In the genomic region with DNA sequence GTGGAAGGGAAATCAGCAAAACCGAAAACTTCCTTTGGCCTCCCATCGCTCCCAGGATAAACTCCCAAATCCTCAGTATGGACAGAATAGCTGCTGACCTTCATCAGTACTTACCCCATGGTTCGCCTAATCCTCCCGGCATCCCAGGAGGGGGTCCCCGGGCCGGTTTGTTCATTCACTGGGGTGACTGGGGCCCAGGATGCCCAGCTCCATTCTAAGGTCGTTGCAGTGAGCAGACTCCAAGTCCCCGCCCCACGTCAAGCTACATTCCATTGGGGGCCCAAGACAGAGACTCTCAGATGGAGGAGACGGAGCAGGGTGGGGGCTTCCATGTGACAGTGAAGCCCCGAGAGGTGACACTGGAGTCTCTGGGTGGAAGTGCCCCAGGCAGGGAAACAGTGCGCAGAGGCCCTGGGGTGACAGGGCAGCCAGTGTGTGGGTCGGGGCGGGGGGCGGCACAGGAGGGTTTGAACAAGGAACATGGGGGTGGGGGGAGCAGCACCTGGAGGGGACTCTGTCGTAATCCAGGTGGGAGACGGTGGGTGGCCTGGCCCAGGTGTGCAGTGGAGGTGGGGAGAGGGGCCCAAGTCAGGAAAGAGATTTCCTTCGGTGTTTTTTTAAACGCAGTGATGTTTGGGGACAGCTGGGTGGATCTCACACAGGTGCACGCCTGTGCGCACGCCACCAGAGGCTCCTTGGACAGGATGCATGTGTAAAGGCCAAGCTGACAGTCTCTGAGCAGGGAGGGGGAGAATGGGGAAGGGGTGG, we compare ENCODE assay signal across 24 cellular contexts. TPM values are rescaled to one million over a fixed set of nuclear protein-coding genes. Genes with fewer than 3 reads are reported as not detected.
A peak's percentile ranks its signal among the peaks of the same experiment; 100 is the strongest.
DNase-seq lines count a peak whose midpoint lies in the region; ATAC-seq, FAIRE-seq and TF ChIP-seq lines count a peak whose summit lies in the region.
"Had no signal": no experiment of that assay in that cellular context is flagged by ENCODE, and none has a peak within 500 bp of the region (broad histone marks: within the 10 kb centered on the region; RNA-seq: fewer than 3 reads in every experiment).

No MANE protein-coding gene starts in this region.

- H3K4me1 ChIP-seq in NT2/D1 (ENCODE audit: insufficient read depth, insufficient read length), result peaks cover 53% of the 10 kb centered on the region
- peaks cover 0 to 30% (median 16%) of the 10 kb centered on the region in 4 experiments; a peak in 6 of 7 replicates for H3K4me1 ChIP-seq in H1 (replicated peaks in 1 of 4; ENCODE audit: control insufficient read depth in 3 of 4, insufficient read depth in 4 of 4, low read length in 3 of 4)
- H3K4me1 ChIP-seq in osteoblast (ENCODE audit: insufficient read depth, low read length), result peaks cover 34% of the 10 kb centered on the region

- H3K79me2 ChIP-seq in H1 (ENCODE audit: control insufficient read depth in 1 of 2, insufficient read depth in 2 of 2, low read length in 2 of 2), result peaks cover 0 to 4% of the 10 kb centered on the region in 2 experiments; a peak in 1 of 4 replicates
- H3K79me2 ChIP-seq in osteoblast (ENCODE audit: insufficient read depth, low read length), result peaks cover 92% of the 10 kb centered on the region

- H2AK5ac ChIP-seq in H1 (ENCODE audit: low read depth, low read length), result no peak overlapping the region

- POLR2A ChIA-PET in H1 (lab: Charles Lee; ENCODE audit: partially characterized antibody), result interaction anchor here (1.0 to 3.8 kb wide), 2 partner anchors 10 to 143 kb away, joined by 3 to 27 read pairs; a partner anchor contains a TSS

- H3K14ac ChIP-seq in H1 (ENCODE audit: insufficient read length), result no peak overlapping the region

- H2BK5ac ChIP-seq in H1 (ENCODE audit: low read depth, low read length), result no peak overlapping the region

- no peak overlapping the region for H3K23ac ChIP-seq in H1 (ENCODE audit: insufficient read length)

- H3K27me3 Mint-ChIP-seq in T-helper 1 cell treated with Interleukin-12 subunit alpha and Interleukin-12 subunit beta and Interleukin-4 antibody, amounts not matched to agents 30 μg/mL and 1 μg/mL, for 36 hours (ENCODE audit: low read depth), result no peaks in the 10 kb centered on the region

- FAIRE-seq in H1 (lab: Jason Lieb, UNC), result no peak
- FAIRE-seq: astrocyte, HepG2 had no signal

- CTCF ChIA-PET in H1 (lab: Charles Lee; ENCODE audit: partially characterized antibody), result interaction anchor here (1.0 to 4.1 kb wide), 7 partner anchors 14 to 153 kb away, joined by 3 to 30 read pairs (median 5); no protein-coding TSS in a partner anchor

- no peak for TF ChIP-seq EP300 in H1 (IDR thresholded peaks at IDR 0.05; ENCODE audit: borderline replicate concordance in 1 of 2, low read depth in 2 of 2, low read length in 2 of 2)

- 66% methylated on average over 17 of the region's 22 CpGs; no CpG with 5 or more reads in 1 of the 2 experiments for WGBS in H1 (ENCODE audit: extremely low coverage in 1 of 2, insufficient coverage in 1 of 2, insufficient read length in 1 of 2, insufficient replicate concordance in 2 of 2, low coverage in 1 of 2, low lambda C conversion rate in 2 of 2, missing lambda C conversion rate in 1 of 2), 2 experiments

- no peak overlapping the region for H2BK12ac ChIP-seq in H1 (ENCODE audit: low read depth, low read length)

- TF ChIP-seq RAD21 in H1 (IDR thresholded peaks at IDR 0.05 in 1 of 2, conservative IDR thresholded peaks at IDR 0.05 in 1 of 2; ENCODE audit: low read depth in 2 of 2, low read length in 2 of 2), result no peak

- peak overlapping the region in 1 of 2 experiments; percentile 16; a peak in 3 of 4 replicates for H3K4me2 ChIP-seq in H1 (ENCODE audit: insufficient read depth in 1 of 2, low read depth in 2 of 2, low read length in 2 of 2)
- no peak overlapping the region for H3K4me2 ChIP-seq in osteoblast (ENCODE audit: insufficient read depth, low read length)
- H3K4me2 ChIP-seq: SK-N-SH had no signal

- H3K27ac ChIP-seq in H1 (ENCODE audit: low read depth, low read length) (no peak overlapping the region), osteoblast (ENCODE audit: low read depth, low read length) (no peak overlapping the region)
- H3K27ac ChIP-seq: 22Rv1, C4-2B had no signal

- H3K4me3 Mint-ChIP-seq in T-helper 1 cell treated with Interleukin-12 subunit alpha and Interleukin-12 subunit beta and Interleukin-4 antibody, amounts not matched to agents 30 μg/mL and 1 μg/mL, for 36 hours, result no peak overlapping the region

- H3K27me3 ChIP-seq in NT2/D1 (ENCODE audit: insufficient read depth, insufficient read length), result peaks cover 38% of the 10 kb centered on the region
- H3K27me3 ChIP-seq in H1 (replicated peaks in 1 of 4; ENCODE audit: control insufficient read depth in 3 of 4, extremely low read depth in 1 of 4, insufficient read depth in 3 of 4, low read length in 3 of 4), result peaks cover 0 to 12% (median 7%) of the 10 kb centered on the region in 4 experiments; a peak in 5 of 7 replicates
- no peaks in the 10 kb centered on the region for H3K27me3 ChIP-seq in osteoblast (ENCODE audit: insufficient read depth, low read length)
- H3K27me3 ChIP-seq: esophagus squamous epithelium had no signal

- H4K5ac ChIP-seq in H1 (ENCODE audit: insufficient read length, low read depth, low read length), result no peak overlapping the region

- H4K20me1 ChIP-seq in H1 (replicated peaks in 1 of 2; ENCODE audit: control insufficient read depth in 1 of 2, insufficient read depth in 2 of 2, low read length in 2 of 2) (peaks cover 4 to 17% of the 10 kb centered on the region in 2 experiments), osteoblast (ENCODE audit: insufficient read depth, low read length) (peaks cover 61% of the 10 kb centered on the region)

- H3K9me3 ChIP-seq in NT2/D1 (ENCODE audit: insufficient read depth, low read length), result no peaks in the 10 kb centered on the region
- H3K9me3 ChIP-seq in H1 (ENCODE audit: insufficient read depth in 2 of 2, low read depth in 1 of 2, low read length in 1 of 2), result no peaks in the 10 kb centered on the region
- H3K9me3 ChIP-seq in osteoblast (ENCODE audit: low read depth, low read length), result no peaks in the 10 kb centered on the region
- H3K9me3 ChIP-seq: esophagus squamous epithelium, SK-N-SH had no signal

- H2AFZ ChIP-seq in H1 (ENCODE audit: low read length) (no peak overlapping the region), osteoblast (ENCODE audit: low read length) (no peak overlapping the region)

- peaks cover 3% of the 10 kb centered on the region; the same call in 1 of the 2 replicates for H3K79me1 ChIP-seq in H1 (ENCODE audit: low read depth, low read length)

- no peak overlapping the region for H3K4me3 ChIP-seq in NT2/D1 (ENCODE audit: insufficient read length, low read depth)
- H3K4me3 ChIP-seq in H1 (ENCODE audit: extremely low read depth in 1 of 4, insufficient read depth in 2 of 4, low read depth in 3 of 4, low read length in 4 of 4), result peak overlapping the region in 1 of 4 experiments; percentile 3; a peak in 1 of 8 replicates
- H3K4me3 ChIP-seq in osteoblast (ENCODE audit: insufficient read depth, low read length), result no peak overlapping the region
- H3K4me3 ChIP-seq: esophagus squamous epithelium, skin epidermis had no signal

- no peak overlapping the region for H3K4ac ChIP-seq in H1 (replicated peaks; ENCODE audit: insufficient read length, low read depth, low read length)

- no peak overlapping the region for H4K91ac ChIP-seq in H1 (replicated peaks; ENCODE audit: insufficient read length, low read length)

- H3K27ac Mint-ChIP-seq in T-helper 1 cell treated with Interleukin-12 subunit alpha and Interleukin-12 subunit beta and Interleukin-4 antibody, amounts not matched to agents 30 μg/mL and 1 μg/mL, for 36 hours, result peak overlapping the region; percentile 6

- H3K36me3 ChIP-seq in NT2/D1 (ENCODE audit: insufficient read depth, insufficient read length, low read length) (no peaks in the 10 kb centered on the region), H1 (ENCODE audit: control insufficient read depth in 2 of 4, insufficient read depth in 4 of 4, low read length in 3 of 4) (no peaks in the 10 kb centered on the region), osteoblast (ENCODE audit: insufficient read depth, low read length) (no peaks in the 10 kb centered on the region)

- DNase-seq in T-helper 1 cell (no peak), NT2/D1 (ENCODE audit: low read depth, low spot score) (no peak), H1 (ENCODE audit: low read depth in 1 of 2, low spot score in 2 of 2) (no peak), osteoblast (ENCODE audit: insufficient read length, low spot score, missing footprints) (peak; percentile 58), activated gamma-delta T cell (lab: John Stamatoyannopoulos, UW) (no peak)
- no peak for DNase-seq in stimulated activated CD4-positive, alpha-beta T cell treated with anti-CD3 and anti-CD28 coated beads, Interleukin-4, amount 100 ng/mL, for 4 hours
- DNase-seq: activated effector memory CD4-positive, alpha-beta T cell treated with anti-CD3 and anti-CD28 coated beads, Interleukin-2, amount 50 U/mL, for 16 hours; cortex of kidney; DMS79; esophagus squamous epithelium; kidney glomerular epithelial cell; MM.1S; NCI-H1930; SK-N-SH; stimulated activated CD4-positive, alpha-beta T cell treated with anti-CD3 and anti-CD28 coated beads, Interleukin-4, amount 100 ng/mL, for 24 hours had no signal

- H2BK15ac ChIP-seq in H1 (ENCODE audit: low read length), result no peak overlapping the region; the same call in 1 of the 2 replicates

- peaks cover 38% of the 10 kb centered on the region for H3K4me1 Mint-ChIP-seq in T-helper 1 cell treated with Interleukin-12 subunit alpha and Interleukin-12 subunit beta and Interleukin-4 antibody, amounts not matched to agents 30 μg/mL and 1 μg/mL, for 36 hours (ENCODE audit: low read depth)

- H2BK20ac ChIP-seq in H1 (ENCODE audit: low read length), result no peak overlapping the region

- no peak overlapping the region; the same call in 1 of the 2 replicates for H4K8ac ChIP-seq in H1 (ENCODE audit: extremely low read depth, insufficient read depth, low read length)

- peaks cover 5% of the 10 kb centered on the region for H3K36me3 Mint-ChIP-seq in T-helper 1 cell treated with Interleukin-12 subunit alpha and Interleukin-12 subunit beta and Interleukin-4 antibody, amounts not matched to agents 30 μg/mL and 1 μg/mL, for 36 hours (ENCODE audit: low read depth)

- H3K9ac ChIP-seq in NT2/D1 (ENCODE audit: insufficient read length, low read depth), result peak overlapping the region; percentile 16
- H3K9ac ChIP-seq in H1 (replicated peaks in 1 of 4; ENCODE audit: extremely low read depth in 1 of 4, low read depth in 3 of 4, low read length in 3 of 4), result no peak overlapping the region
- H3K9ac ChIP-seq: SK-N-SH had no signal

- peaks cover 7% of the 10 kb centered on the region; the same call in 1 of the 2 replicates for H3K23me2 ChIP-seq in H1 (ENCODE audit: low read depth, low read length)

- no peak for TF ChIP-seq CTCF in H1 (IDR thresholded peaks at IDR 0.05; ENCODE audit: control extremely low read depth in 1 of 3, insufficient read depth in 1 of 3, low read depth in 1 of 3, low read length in 3 of 3)
- TF ChIP-seq CTCF in osteoblast (IDR thresholded peaks at IDR 0.05; ENCODE audit: extremely low read depth, low read depth, low read length), result no peak

- H3K18ac ChIP-seq in H1 (ENCODE audit: extremely low read depth, low read length), result no peak overlapping the region; the same call in 1 of the 2 replicates

- H3K9me3 Mint-ChIP-seq in T-helper 1 cell treated with Interleukin-12 subunit alpha and Interleukin-12 subunit beta and Interleukin-4 antibody, amounts not matched to agents 30 μg/mL and 1 μg/mL, for 36 hours, result no peaks in the 10 kb centered on the region

- no peak overlapping the region for H3K56ac ChIP-seq in H1 (replicated peaks; ENCODE audit: insufficient read length, low read depth, low read length)

- H2BK120ac ChIP-seq in H1 (replicated peaks; ENCODE audit: low read depth, low read length), result peak overlapping the region; percentile 43

- ATAC-seq in HG02852 (IDR thresholded peaks at IDR 0.05; ENCODE audit: unreplicated experiment), result no peak
- ATAC-seq: HepG2 had no signal

- TF ChIP-seq POLR2A in H1 (IDR thresholded peaks at IDR 0.05; ENCODE audit: control extremely low read depth in 1 of 2, low read depth in 2 of 2, low read length in 2 of 2), result no peak

RNA-seq across cellular contexts. Expression of a gene that starts 5.1 kb away (rescaled TPM):
- 26.4 and 30.5 TPM in 2 replicates for total RNA-seq in H1 (2021; fragmentation: NEBNext Ultra II Directional; extraction: Animal tissue kit (Norgen Biotek cat#: 25700))
- 33.7 and 51.3 TPM in 2 replicates for polyA plus RNA-seq in H1 (2011; rRNA removed)
- polyA plus RNA-seq in H1 (2011; cell fraction: cytosol; rRNA removed), result 28.5 TPM
- polyA plus RNA-seq in H1 (2011; cell fraction: nucleus; rRNA removed), result 60.9 TPM
- polyA plus RNA-seq in H1 (2012, experiment 1 of 2), result 11.5 to 29.1 TPM (median 22.0 TPM) in 4 replicates
- 26.6 TPM for polyA plus RNA-seq in H1 (2012, experiment 2 of 2)
- 40.7 TPM for polyA plus RNA-seq in H1 (2013, experiment 1 of 2)
- polyA plus RNA-seq in H1 (2013, experiment 2 of 2), result 42.3 TPM
- polyA minus RNA-seq in H1 (2011; rRNA and poly(A)+ RNA removed), result 1.9 and 3.2 TPM in 2 replicates
- 25.3 TPM for polyA minus RNA-seq in H1 (2011; cell fraction: cytosol; rRNA and poly(A)+ RNA removed)
- 21.7 TPM for polyA minus RNA-seq in H1 (2011; cell fraction: nucleus; rRNA and poly(A)+ RNA removed)
- total RNA-seq in osteoblast, result 77.8 and 90.8 TPM in 2 replicates

RNA-seq across cellular contexts. Expression of a gene that starts 13.6 kb away (rescaled TPM):
- 207 and 215 TPM in 2 replicates for total RNA-seq in H1 (2021; fragmentation: NEBNext Ultra II Directional; extraction: Animal tissue kit (Norgen Biotek cat#: 25700))
- polyA plus RNA-seq in H1 (2011; rRNA removed), result 264 and 330 TPM in 2 replicates
- 164 TPM for polyA plus RNA-seq in H1 (2011; cell fraction: cytosol; rRNA removed)
- polyA plus RNA-seq in H1 (2011; cell fraction: nucleus; rRNA removed), result 558 TPM
- 147 to 255 TPM (median 231 TPM) in 4 replicates for polyA plus RNA-seq in H1 (2012, experiment 1 of 2)
- 269 TPM for polyA plus RNA-seq in H1 (2012, experiment 2 of 2)
- 172 TPM for polyA plus RNA-seq in H1 (2013, experiment 1 of 2)
- 158 TPM for polyA plus RNA-seq in H1 (2013, experiment 2 of 2)
- polyA minus RNA-seq in H1 (2011; rRNA and poly(A)+ RNA removed), result 67.7 and 79.7 TPM in 2 replicates
- polyA minus RNA-seq in H1 (2011; cell fraction: cytosol; rRNA and poly(A)+ RNA removed), result 153 TPM
- 97.1 TPM for polyA minus RNA-seq in H1 (2011; cell fraction: nucleus; rRNA and poly(A)+ RNA removed)
- total RNA-seq in osteoblast, result 7.7 and 8.0 TPM in 2 replicates

RNA-seq across cellular contexts. Expression of a gene that starts 26.9 kb away (rescaled TPM):
- total RNA-seq in H1 (2021; fragmentation: NEBNext Ultra II Directional; extraction: Animal tissue kit (Norgen Biotek cat#: 25700)), result 0.20 and 0.23 TPM in 2 replicates
- 0.31 and 0.41 TPM in 2 replicates for polyA plus RNA-seq in H1 (2011; rRNA removed)
- 0.35 TPM for polyA plus RNA-seq in H1 (2011; cell fraction: cytosol; rRNA removed)
- polyA plus RNA-seq in H1 (2011; cell fraction: nucleus; rRNA removed), result 0.30 TPM
- polyA plus RNA-seq in H1 (2012, experiment 1 of 2), result 0.09 to 0.29 TPM (median 0.19 TPM) in 3 of 4 replicates, not detected in the other
- polyA plus RNA-seq in H1 (2012, experiment 2 of 2), result 0.16 TPM
- polyA plus RNA-seq in H1 (2013, experiment 1 of 2), result 0.14 TPM
- polyA plus RNA-seq in H1 (2013, experiment 2 of 2), result 0.13 TPM
- polyA minus RNA-seq in H1 (2011; rRNA and poly(A)+ RNA removed), result 0.35 and 0.46 TPM in 2 replicates
- polyA minus RNA-seq in H1 (2011; cell fraction: cytosol; rRNA and poly(A)+ RNA removed), result not detected
- polyA minus RNA-seq in H1 (2011; cell fraction: nucleus; rRNA and poly(A)+ RNA removed), result not detected
- 0.88 and 1.1 TPM in 2 replicates for total RNA-seq in osteoblast
- total RNA-seq: activated CD8-positive, alpha-beta memory T cell treated with anti-CD3 and anti-CD28 coated beads for 36 hours; astrocyte; NCI-H460 had no signal
- polyA plus RNA-seq: SK-N-SH had no signal

RNA-seq across cellular contexts. Expression of a gene that starts 38.3 kb away (rescaled TPM):
- total RNA-seq in H1 (2021; fragmentation: NEBNext Ultra II Directional; extraction: Animal tissue kit (Norgen Biotek cat#: 25700)), result 4.1 and 5.0 TPM in 2 replicates
- polyA plus RNA-seq in H1 (2011; rRNA removed), result 8.5 and 18.8 TPM in 2 replicates
- 8.2 TPM for polyA plus RNA-seq in H1 (2011; cell fraction: cytosol; rRNA removed)
- 17.2 TPM for polyA plus RNA-seq in H1 (2011; cell fraction: nucleus; rRNA removed)
- polyA plus RNA-seq in H1 (2012, experiment 1 of 2), result 4.9 to 6.1 TPM (median 5.6 TPM) in 4 replicates
- 5.5 TPM for polyA plus RNA-seq in H1 (2012, experiment 2 of 2)
- 11.8 TPM for polyA plus RNA-seq in H1 (2013, experiment 1 of 2)
- polyA plus RNA-seq in H1 (2013, experiment 2 of 2), result 14.4 TPM
- 1.1 and 2.9 TPM in 2 replicates for polyA minus RNA-seq in H1 (2011; rRNA and poly(A)+ RNA removed)
- 6.8 TPM for polyA minus RNA-seq in H1 (2011; cell fraction: cytosol; rRNA and poly(A)+ RNA removed)
- 9.7 TPM for polyA minus RNA-seq in H1 (2011; cell fraction: nucleus; rRNA and poly(A)+ RNA removed)
- 61.6 and 74.2 TPM in 2 replicates for total RNA-seq in osteoblast
- total RNA-seq: activated CD8-positive, alpha-beta memory T cell treated with anti-CD3 and anti-CD28 coated beads for 36 hours had no signal

Comparison
In these comparisons a context has a peak if more than half of its experiments do, and no peak if none do; other contexts are left out.
1. RNA of a gene that starts 13.6 kb away (total RNA-seq): 207 to 215 TPM in H1; 7.7 to 8.0 TPM in osteoblast; every median in the first group is over 10 times any median in the second.